19 cellular contexts compared by ENCODE assay signal in genomic region chr1:226649244-226649643, GRCh38.
DNase-seq lines count a peak whose midpoint lies in the region; ATAC-seq, FAIRE-seq and TF ChIP-seq lines count a peak whose summit lies in the region.
"Had no signal": no experiment of that assay in that cellular context is flagged by ENCODE, and none has a peak within 500 bp of the region (broad histone marks: within the 10 kb centered on the region; RNA-seq: fewer than 3 reads in every experiment).

No MANE protein-coding gene starts in this region.

- intact Hi-C loops in right cardiac atrium (cut with DNase I) (no loop called here), heart right ventricle (cut with DNase I) (loop anchor here in 1 of 10 donors (5.0 kb wide), 1 partner anchor 33 kb away; no protein-coding TSS in a partner anchor)

- peaks cover 0 to 46% (median 21%) of the 10 kb centered on the region in 9 donors for H3K36me3 ChIP-seq in heart right ventricle
- H3K36me3 ChIP-seq in Karpas-422 (ENCODE audit: insufficient read depth, low read length) = peaks cover 31% of the 10 kb centered on the region

- FAIRE-seq in urothelium cell line (lab: Jason Lieb, UNC) = peak; percentile 95
- FAIRE-seq: small intestine had no signal

- H3K4me2 ChIP-seq in Karpas-422 (ENCODE audit: low read depth, low read length, poor library complexity, severe bottlenecking) = no peak overlapping the region

- peak overlapping the region; percentile 66; the same call in 1 of the 2 replicates for H3K9ac ChIP-seq in Karpas-422 (ENCODE audit: low read length)

- H2AFZ ChIP-seq in Karpas-422 (ENCODE audit: low read length) = no peak overlapping the region

- H3K4me1 ChIP-seq in right cardiac atrium (ENCODE audit: control insufficient read depth, insufficient read depth, low read length) = peaks cover 18% of the 10 kb centered on the region
- H3K4me1 ChIP-seq in heart right ventricle = peaks cover 9 to 41% (median 36%) of the 10 kb centered on the region in 9 donors
- no peaks in the 10 kb centered on the region for H3K4me1 ChIP-seq in Karpas-422 (ENCODE audit: low read length)

- H3K27me3 ChIP-seq in right cardiac atrium (ENCODE audit: control insufficient read depth, insufficient read depth) (no peaks in the 10 kb centered on the region), heart right ventricle (no peaks in the 10 kb centered on the region), Karpas-422 (ENCODE audit: low read length) (no peaks in the 10 kb centered on the region)
- H3K27me3 ChIP-seq: heart left ventricle had no signal

- ATAC-seq in right cardiac atrium (no peak), heart right ventricle (no peak), GM19328 (IDR thresholded peaks at IDR 0.05; ENCODE audit: unreplicated experiment) (no peak), GM19395 (IDR thresholded peaks at IDR 0.05; ENCODE audit: unreplicated experiment) (no peak)
- ATAC-seq: left colon; natural killer cell treated with Interleukin-12 subunit alpha and Interleukin-12 subunit beta and Interleukin-15 and Interleukin-18, amount 100 ng/mL, for 72 hours; Right ventricle myocardium inferior had no signal

- no peaks in the 10 kb centered on the region; the same call in 1 of the 2 replicates for H4K20me1 ChIP-seq in Karpas-422 (ENCODE audit: insufficient read depth, low read depth, low read length)

- H3K9me3 ChIP-seq in right cardiac atrium (ENCODE audit: control insufficient read depth, low read length) (no peaks in the 10 kb centered on the region), heart right ventricle (no peaks in the 10 kb centered on the region), Karpas-422 (ENCODE audit: low read length) (no peaks in the 10 kb centered on the region)
- H3K9me3 ChIP-seq: heart left ventricle, prostate gland, thoracic aorta had no signal

- H3K9me2 ChIP-seq in Karpas-422 (replicated peaks; ENCODE audit: insufficient read depth, low read length) = no peaks in the 10 kb centered on the region

- no peak for TF ChIP-seq CTCF in heart right ventricle (IDR thresholded peaks at IDR 0.05)
- TF ChIP-seq CTCF in fibroblast of the aortic adventitia (IDR thresholded peaks at IDR 0.05; ENCODE audit: insufficient read depth, low read length) = peak; percentile 4

- H3K27ac ChIP-seq in right cardiac atrium (ENCODE audit: low read length) (no peak overlapping the region), heart right ventricle (no peak overlapping the region), Karpas-422 (ENCODE audit: low read length) (no peak overlapping the region)
- H3K27ac ChIP-seq: thoracic aorta had no signal

- H3K4me3 ChIP-seq in right cardiac atrium (ENCODE audit: low read length) (no peak overlapping the region), heart right ventricle (no peak overlapping the region), Karpas-422 (ENCODE audit: low read length) (peak overlapping the region; percentile 20; the same call in 1 of the 2 replicates), fibroblast of the aortic adventitia (ENCODE audit: low read depth, low read length) (no peak overlapping the region)
- H3K4me3 ChIP-seq: heart left ventricle, prostate gland, thoracic aorta had no signal

- 97% methylated on average over 8 of the region's 8 CpGs for WGBS in right cardiac atrium
- WGBS in heart right ventricle, 2 donors = 94% methylated on average over 8 of the region's 8 CpGs

- DNase-seq in right cardiac atrium = peak in 2 of 3 donors; percentile 11 to 22
- DNase-seq in heart right ventricle = no peak
- DNase-seq in Karpas-422 = no peak
- DNase-seq in fibroblast of the aortic adventitia (ENCODE audit: low read depth) = no peak
- no peak for DNase-seq in urothelium cell line (ENCODE audit: low spot score)
- DNase-seq: activated CD4-positive, CD25-positive, alpha-beta regulatory T cell treated with anti-CD3 and anti-CD28 coated beads, Interleukin-2, amount 50 U/mL, for 72 hours; left colon; NCI-H1105 treated with DMSO at 0.1 percent for 48 hours; NCI-H2081 treated with DMSO at 0.1 percent for 48 hours; small intestine; stimulated activated CD4-positive, alpha-beta T cell treated with anti-CD3 and anti-CD28 coated beads, Interleukin-2, amount 100 ng/mL, for 48 hours; T1000 had no signal

- peaks cover 22% of the 10 kb centered on the region for H3K79me2 ChIP-seq in Karpas-422 (ENCODE audit: low read length)

Comparison
In these comparisons a context has a peak if more than half of its experiments do, and no peak if none do; other contexts are left out.
1. DNase-seq: peak in right cardiac atrium (2 of 3); none in heart right ventricle (0 of 2), Karpas-422 (single experiment), fibroblast of the aortic adventitia (single experiment) and urothelium cell line (single experiment).